ENCODE assay signal across 2 cellular contexts in the genomic region with DNA sequence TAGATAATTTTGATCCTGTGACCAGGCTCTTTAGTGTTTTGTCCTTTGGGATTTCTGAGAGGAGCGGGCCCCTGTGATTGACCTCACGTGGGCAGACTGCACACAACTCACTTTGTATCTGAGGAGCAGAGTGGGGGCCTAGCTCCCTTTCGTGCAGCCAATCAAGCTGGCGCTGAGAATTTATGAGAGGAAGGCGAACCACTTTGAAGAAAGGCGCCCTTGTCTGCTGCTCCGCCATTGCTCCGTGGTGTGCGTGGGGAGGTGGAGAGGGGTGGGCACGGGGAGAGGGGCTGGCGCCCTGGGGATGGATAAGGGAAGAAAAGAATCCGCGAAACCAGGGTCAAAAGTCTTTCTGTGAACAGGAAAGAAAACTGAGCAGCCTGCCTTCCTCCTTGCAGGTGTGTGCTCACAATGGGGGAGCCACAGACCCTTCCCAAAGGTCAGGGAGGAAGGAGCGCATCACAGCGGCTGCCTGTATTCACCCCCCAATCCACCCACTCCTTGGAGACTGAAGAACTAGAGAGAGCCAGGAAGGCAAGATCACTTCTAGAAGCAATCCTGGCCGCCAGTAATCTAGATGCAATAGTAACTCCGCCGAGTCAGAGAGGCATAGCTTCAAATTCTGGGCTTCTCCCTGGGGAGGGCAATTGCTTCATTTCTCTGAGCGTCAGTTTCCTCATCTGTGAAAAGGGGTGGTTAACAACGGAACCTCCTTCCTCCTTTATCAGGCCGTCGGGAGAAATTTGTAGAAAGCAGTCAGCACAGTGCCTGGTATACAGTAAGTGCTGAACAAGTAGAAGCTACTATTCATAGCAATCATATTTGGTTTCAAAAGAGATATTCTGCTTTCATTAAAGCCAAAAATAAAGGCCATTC.
TF ChIP-seq lines count a peak whose summit lies in the region.

No MANE protein-coding gene starts in this region.

TF ChIP-seq in GM23338, 12 proteins besides CTCF, POLR2A, EP300 and RAD21 (continues in another document):
- TF ChIP-seq REST (IDR thresholded peaks at IDR 0.05; ENCODE audit: unreplicated experiment): no peak
- no peak for TF ChIP-seq EZH2 (IDR thresholded peaks at IDR 0.05; ENCODE audit: low read depth, unreplicated experiment)
- no peak for TF ChIP-seq ZNF114 (CRISPR knock-in tag; IDR thresholded peaks at IDR 0.05)
- no peak for TF ChIP-seq CREB1 (CRISPR knock-in tag; IDR thresholded peaks at IDR 0.05; ENCODE audit: low read depth)
- TF ChIP-seq, protein P1, sequence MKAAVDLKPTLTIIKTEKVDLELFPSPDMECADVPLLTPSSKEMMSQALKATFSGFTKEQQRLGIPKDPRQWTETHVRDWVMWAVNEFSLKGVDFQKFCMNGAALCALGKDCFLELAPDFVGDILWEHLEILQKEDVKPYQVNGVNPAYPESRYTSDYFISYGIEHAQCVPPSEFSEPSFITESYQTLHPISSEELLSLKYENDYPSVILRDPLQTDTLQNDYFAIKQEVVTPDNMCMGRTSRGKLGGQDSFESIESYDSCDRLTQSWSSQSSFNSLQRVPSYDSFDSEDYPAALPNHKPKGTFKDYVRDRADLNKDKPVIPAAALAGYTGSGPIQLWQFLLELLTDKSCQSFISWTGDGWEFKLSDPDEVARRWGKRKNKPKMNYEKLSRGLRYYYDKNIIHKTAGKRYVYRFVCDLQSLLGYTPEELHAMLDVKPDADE (IDR thresholded peaks at IDR 0.05): no peak
- TF ChIP-seq, protein P2, sequence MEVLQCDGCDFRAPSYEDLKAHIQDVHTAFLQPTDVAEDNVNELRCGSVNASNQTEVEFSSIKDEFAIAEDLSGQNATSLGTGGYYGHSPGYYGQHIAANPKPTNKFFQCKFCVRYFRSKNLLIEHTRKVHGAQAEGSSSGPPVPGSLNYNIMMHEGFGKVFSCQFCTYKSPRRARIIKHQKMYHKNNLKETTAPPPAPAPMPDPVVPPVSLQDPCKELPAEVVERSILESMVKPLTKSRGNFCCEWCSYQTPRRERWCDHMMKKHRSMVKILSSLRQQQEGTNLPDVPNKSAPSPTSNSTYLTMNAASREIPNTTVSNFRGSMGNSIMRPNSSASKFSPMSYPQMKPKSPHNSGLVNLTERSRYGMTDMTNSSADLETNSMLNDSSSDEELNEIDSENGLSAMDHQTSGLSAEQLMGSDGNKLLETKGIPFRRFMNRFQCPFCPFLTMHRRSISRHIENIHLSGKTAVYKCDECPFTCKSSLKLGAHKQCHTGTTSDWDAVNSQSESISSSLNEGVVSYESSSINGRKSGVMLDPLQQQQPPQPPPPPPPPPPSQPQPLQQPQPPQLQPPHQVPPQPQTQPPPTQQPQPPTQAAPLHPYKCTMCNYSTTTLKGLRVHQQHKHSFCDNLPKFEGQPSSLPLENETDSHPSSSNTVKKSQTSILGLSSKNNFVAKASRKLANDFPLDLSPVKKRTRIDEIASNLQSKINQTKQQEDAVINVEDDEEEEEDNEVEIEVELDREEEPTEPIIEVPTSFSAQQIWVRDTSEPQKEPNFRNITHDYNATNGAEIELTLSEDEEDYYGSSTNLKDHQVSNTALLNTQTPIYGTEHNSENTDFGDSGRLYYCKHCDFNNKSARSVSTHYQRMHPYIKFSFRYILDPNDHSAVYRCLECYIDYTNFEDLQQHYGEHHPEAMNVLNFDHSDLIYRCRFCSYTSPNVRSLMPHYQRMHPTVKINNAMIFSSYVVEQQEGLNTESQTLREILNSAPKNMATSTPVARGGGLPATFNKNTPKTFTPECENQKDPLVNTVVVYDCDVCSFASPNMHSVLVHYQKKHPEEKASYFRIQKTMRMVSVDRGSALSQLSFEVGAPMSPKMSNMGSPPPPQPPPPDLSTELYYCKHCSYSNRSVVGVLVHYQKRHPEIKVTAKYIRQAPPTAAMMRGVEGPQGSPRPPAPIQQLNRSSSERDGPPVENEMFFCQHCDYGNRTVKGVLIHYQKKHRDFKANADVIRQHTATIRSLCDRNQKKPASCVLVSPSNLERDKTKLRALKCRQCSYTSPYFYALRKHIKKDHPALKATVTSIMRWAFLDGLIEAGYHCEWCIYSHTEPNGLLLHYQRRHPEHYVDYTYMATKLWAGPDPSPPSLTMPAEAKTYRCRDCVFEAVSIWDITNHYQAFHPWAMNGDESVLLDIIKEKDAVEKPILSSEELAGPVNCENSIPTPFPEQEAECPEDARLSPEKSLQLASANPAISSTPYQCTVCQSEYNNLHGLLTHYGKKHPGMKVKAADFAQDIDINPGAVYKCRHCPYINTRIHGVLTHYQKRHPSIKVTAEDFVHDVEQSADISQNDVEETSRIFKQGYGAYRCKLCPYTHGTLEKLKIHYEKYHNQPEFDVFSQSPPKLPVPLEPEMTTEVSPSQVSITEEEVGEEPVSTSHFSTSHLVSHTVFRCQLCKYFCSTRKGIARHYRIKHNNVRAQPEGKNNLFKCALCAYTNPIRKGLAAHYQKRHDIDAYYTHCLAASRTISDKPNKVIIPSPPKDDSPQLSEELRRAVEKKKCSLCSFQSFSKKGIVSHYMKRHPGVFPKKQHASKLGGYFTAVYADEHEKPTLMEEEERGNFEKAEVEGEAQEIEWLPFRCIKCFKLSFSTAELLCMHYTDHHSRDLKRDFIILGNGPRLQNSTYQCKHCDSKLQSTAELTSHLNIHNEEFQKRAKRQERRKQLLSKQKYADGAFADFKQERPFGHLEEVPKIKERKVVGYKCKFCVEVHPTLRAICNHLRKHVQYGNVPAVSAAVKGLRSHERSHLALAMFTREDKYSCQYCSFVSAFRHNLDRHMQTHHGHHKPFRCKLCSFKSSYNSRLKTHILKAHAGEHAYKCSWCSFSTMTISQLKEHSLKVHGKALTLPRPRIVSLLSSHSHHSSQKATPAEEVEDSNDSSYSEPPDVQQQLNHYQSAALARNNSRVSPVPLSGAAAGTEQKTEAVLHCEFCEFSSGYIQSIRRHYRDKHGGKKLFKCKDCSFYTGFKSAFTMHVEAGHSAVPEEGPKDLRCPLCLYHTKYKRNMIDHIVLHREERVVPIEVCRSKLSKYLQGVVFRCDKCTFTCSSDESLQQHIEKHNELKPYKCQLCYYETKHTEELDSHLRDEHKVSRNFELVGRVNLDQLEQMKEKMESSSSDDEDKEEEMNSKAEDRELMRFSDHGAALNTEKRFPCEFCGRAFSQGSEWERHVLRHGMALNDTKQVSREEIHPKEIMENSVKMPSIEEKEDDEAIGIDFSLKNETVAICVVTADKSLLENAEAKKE (CRISPR knock-in tag; IDR thresholded peaks at IDR 0.05): no peak
- no peak for TF ChIP-seq JUNB (IDR thresholded peaks at IDR 0.05; ENCODE audit: unreplicated experiment)

TF ChIP-seq in K562, 482 proteins besides CTCF, POLR2A, EP300 and RAD21:
- TF ChIP-seq SMAD1 (IDR thresholded peaks at IDR 0.05; ENCODE audit: low read depth, low read length, partially characterized antibody) (no peak), BDP1 (IDR thresholded peaks at IDR 0.05; ENCODE audit: insufficient read depth, insufficient read length) (no peak), RBM25 (IDR thresholded peaks at IDR 0.05; ENCODE audit: low read depth, low read length, severe bottlenecking) (peak; percentile 84), NR2C2 (CRISPR knock-in tag; IDR thresholded peaks at IDR 0.05) (no peak), NR2C2 (tag; IDR thresholded peaks at IDR 0.05) (peak; percentile 26; the same call in 1 of the 2 replicates), POLR2AphosphoS2 (IDR thresholded peaks at IDR 0.05; ENCODE audit: low read length) (no peak), MYC (IDR thresholded peaks at IDR 0.05; ENCODE audit: low read depth, low read length) (0 out of 2 replicates have a peak, but pooled peaks have one; percentile 13), MYC (CRISPR knock-in tag; IDR thresholded peaks at IDR 0.05; ENCODE audit: borderline replicate concordance, low read depth) (no peak), RBM14 (IDR thresholded peaks at IDR 0.05; ENCODE audit: borderline replicate concordance, insufficient read depth, low read depth, low read length) (no peak), ZKSCAN1 (IDR thresholded peaks at IDR 0.05; ENCODE audit: low read depth, low read length) (no peak), BRD4 (IDR thresholded peaks at IDR 0.05) (0 out of 2 replicates have a peak, but pooled peaks have one; percentile 12), HDAC1 (IDR thresholded peaks at IDR 0.05) (no peak), ZBTB7A (IDR thresholded peaks at IDR 0.05; ENCODE audit: borderline replicate concordance, control insufficient read depth, low read depth, low read length) (peak; percentile 53; the same call in 1 of the 2 replicates), ZBTB33 (CRISPR knock-in tag; IDR thresholded peaks at IDR 0.05) (peak; percentile 37; the same call in 1 of the 2 replicates), HDAC2 (IDR thresholded peaks at IDR 0.05) (peak; percentile 35; the same call in 1 of the 2 replicates), EZH2 (IDR thresholded peaks at IDR 0.05; ENCODE audit: borderline replicate concordance, low read depth, low read length) (no peak), ZNF24 (IDR thresholded peaks at IDR 0.05) (peak; percentile 81), BCOR (IDR thresholded peaks at IDR 0.05) (peak; percentile 42; the same call in 1 of the 2 replicates), RCOR1 (IDR thresholded peaks at IDR 0.05; ENCODE audit: borderline replicate concordance in 1 of 2, low read depth in 2 of 2, low read length in 2 of 2) (0 out of 4 replicates have a peak, but pooled peaks of 1 of the 2 experiments have one; percentile 46), NBN (IDR thresholded peaks at IDR 0.05; ENCODE audit: low read depth) (no peak)
- TF ChIP-seq, protein P3, sequence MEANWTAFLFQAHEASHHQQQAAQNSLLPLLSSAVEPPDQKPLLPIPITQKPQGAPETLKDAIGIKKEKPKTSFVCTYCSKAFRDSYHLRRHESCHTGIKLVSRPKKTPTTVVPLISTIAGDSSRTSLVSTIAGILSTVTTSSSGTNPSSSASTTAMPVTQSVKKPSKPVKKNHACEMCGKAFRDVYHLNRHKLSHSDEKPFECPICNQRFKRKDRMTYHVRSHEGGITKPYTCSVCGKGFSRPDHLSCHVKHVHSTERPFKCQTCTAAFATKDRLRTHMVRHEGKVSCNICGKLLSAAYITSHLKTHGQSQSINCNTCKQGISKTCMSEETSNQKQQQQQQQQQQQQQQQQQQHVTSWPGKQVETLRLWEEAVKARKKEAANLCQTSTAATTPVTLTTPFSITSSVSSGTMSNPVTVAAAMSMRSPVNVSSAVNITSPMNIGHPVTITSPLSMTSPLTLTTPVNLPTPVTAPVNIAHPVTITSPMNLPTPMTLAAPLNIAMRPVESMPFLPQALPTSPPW (CRISPR knock-in tag; IDR thresholded peaks at IDR 0.05): no peak
TF ChIP-seq in K562: peak in this region for 10.
